ENCODE assay signal across 7 cellular contexts in genomic region chr7:29609162-29610030, GRCh38. TPM values are rescaled to one million over a fixed set of nuclear protein-coding genes. Genes with fewer than 3 reads are reported as not detected.
A peak's percentile ranks its signal among the peaks of the same experiment; 100 is the strongest.
DNase-seq lines count a peak whose midpoint lies in the region; ATAC-seq, FAIRE-seq and TF ChIP-seq lines count a peak whose summit lies in the region.

No MANE protein-coding gene starts in this region.

- H3K27me3 ChIP-seq in H7 (ENCODE audit: control insufficient read depth, insufficient read depth, low read length) (no peaks in the 10 kb centered on the region), endothelial cell of umbilical vein (ENCODE audit: control insufficient read depth in 2 of 2, insufficient read depth in 2 of 2, low read length in 2 of 2) (no peaks in the 10 kb centered on the region), pancreas (no peaks in the 10 kb centered on the region)

- TF ChIP-seq POLR2A in endothelial cell of umbilical vein (IDR thresholded peaks at IDR 0.05; ENCODE audit: low read depth, low read length): no peak

- H4K20me1 ChIP-seq in endothelial cell of umbilical vein (replicated peaks; ENCODE audit: control insufficient read depth, extremely low read depth, insufficient read depth, low read length): no peaks in the 10 kb centered on the region

- no peak overlapping the region for H2AFZ ChIP-seq in endothelial cell of umbilical vein (ENCODE audit: low read depth, low read length)

- TF ChIP-seq CTCF in endothelial cell of umbilical vein (IDR thresholded peaks at IDR 0.05; ENCODE audit: extremely low read depth in 1 of 2, insufficient read depth in 1 of 2, low read depth in 1 of 2, low read length in 2 of 2): peak; percentile 61 to 66
- peak in 3 of 4 donors; percentile 51 to 53 (median 51) for TF ChIP-seq CTCF in pancreas (IDR thresholded peaks at IDR 0.05)

- H3K9me3 ChIP-seq in endothelial cell of umbilical vein (replicated peaks; ENCODE audit: control insufficient read depth, insufficient read depth, low read length) (no peaks in the 10 kb centered on the region), pancreas (no peaks in the 10 kb centered on the region)

- CTCF ChIA-PET in endothelial cell of umbilical vein (lab: Charles Lee): interaction anchor here (0.7 to 2.3 kb wide), 11 partner anchors 11 to 687 kb away, joined by 3 to 10 read pairs (median 3); no protein-coding TSS in a partner anchor

- H3K9me3 Mint-ChIP-seq in immature natural killer cell: peaks cover 0 to under 1% (median 0%) of the 10 kb centered on the region in 6 donors

- BruUV-seq in endothelial cell of umbilical vein (replicated peaks; lab: Mats Ljungman, UMichigan): no TSS peak

- H3K4me3 ChIP-seq in H7 (ENCODE audit: insufficient read depth, low read depth, low read length) (no peak overlapping the region), endothelial cell of umbilical vein (replicated peaks in 1 of 3; ENCODE audit: insufficient read depth in 1 of 3, low read depth in 1 of 3, low read length in 3 of 3) (no peak overlapping the region), pancreas (peak overlapping the region in 1 of 4 donors; percentile 8)

- dilution Hi-C loops in endothelial cell of umbilical vein (cut with MboI; ENCODE audit: extremely low pct_ligation_motif_present, low sequenced_read_pairs): no loop called here

- no peaks in the 10 kb centered on the region for H3K4me1 Mint-ChIP-seq in immature natural killer cell

- no peaks in the 10 kb centered on the region for H3K36me3 Mint-ChIP-seq in immature natural killer cell

- H3K9me1 ChIP-seq in endothelial cell of umbilical vein (replicated peaks; ENCODE audit: control insufficient read depth, extremely low read depth, insufficient read depth, low read length): no peaks in the 10 kb centered on the region

- FAIRE-seq in endothelial cell of umbilical vein (lab: Jason Lieb, UNC): peak; percentile 37
- FAIRE-seq in pancreas (lab: Jason Lieb, UNC): no peak

- no peak overlapping the region for H3K9ac ChIP-seq in endothelial cell of umbilical vein (replicated peaks; ENCODE audit: extremely low read depth, insufficient read depth, low read length)

- H3K4me1 ChIP-seq in endothelial cell of umbilical vein (ENCODE audit: control insufficient read depth, extremely low read depth, insufficient read depth, low read length) (no peaks in the 10 kb centered on the region), pancreas (peaks cover 0 to 4% (median 0%) of the 10 kb centered on the region in 3 donors)

- no peaks in the 10 kb centered on the region for H3K36me3 ChIP-seq in H7 (replicated peaks; ENCODE audit: control insufficient read depth, insufficient read depth, low read length)
- H3K36me3 ChIP-seq in endothelial cell of umbilical vein (ENCODE audit: control insufficient read depth in 2 of 2, extremely low read depth in 1 of 2, insufficient read depth in 2 of 2, low read length in 2 of 2): no peaks in the 10 kb centered on the region
- no peaks in the 10 kb centered on the region for H3K36me3 ChIP-seq in pancreas

- intact Hi-C loops in endothelial cell of umbilical vein (cut with micrococcal nuclease) (no loop called here), pancreas (cut with DNase I) (no loop called here)

- no peak overlapping the region for H3K27ac Mint-ChIP-seq in immature natural killer cell

- H3K4me2 ChIP-seq in endothelial cell of umbilical vein (ENCODE audit: insufficient read depth, low read length): no peak overlapping the region

- DNase-seq in H7 (peak; percentile 40), NCI-H69 (lab: John Stamatoyannopoulos, UW) (peak; percentile 88), endothelial cell of umbilical vein (ENCODE audit: low read depth, low spot score) (peak; percentile 17), pancreas (peak in 3 of 6 donors; percentile 22 to 59 (median 33)), immature natural killer cell (no peak), foreskin melanocyte (no peak)

- no peak overlapping the region for H3K4me3 Mint-ChIP-seq in immature natural killer cell

- POLR2A ChIA-PET in endothelial cell of umbilical vein (lab: Charles Lee): no interaction called here

- H3K79me2 ChIP-seq in endothelial cell of umbilical vein (ENCODE audit: control insufficient read depth, insufficient read depth, low read length): no peaks in the 10 kb centered on the region

- no peak overlapping the region for H3K27ac ChIP-seq in endothelial cell of umbilical vein (ENCODE audit: insufficient read depth, low read depth, low read length)
- H3K27ac ChIP-seq in pancreas: no peak overlapping the region

- peaks cover 0 to 3% (median 0%) of the 10 kb centered on the region in 3 donors for H3K27me3 Mint-ChIP-seq in immature natural killer cell (ENCODE audit: low read depth in 3 of 3)

- ATAC-seq in pancreas (peak; percentile 80 to 85 (median 80)), HG02571 (IDR thresholded peaks at IDR 0.05; ENCODE audit: unreplicated experiment) (no peak)

- 25 to 26% methylated on average over 15 of the region's 15 CpGs for WGBS in pancreas, 2 donors

TF ChIP-seq in endothelial cell of umbilical vein, 7 proteins besides CTCF, POLR2A, EP300 and RAD21:
- TF ChIP-seq JUN (IDR thresholded peaks at IDR 0.05; ENCODE audit: borderline replicate concordance, insufficient read depth, insufficient read length, low read depth) (no peak), POLR2AphosphoS5 (IDR thresholded peaks at IDR 0.05; ENCODE audit: insufficient read depth, low read depth, low read length) (no peak), FOS (IDR thresholded peaks at IDR 0.05; ENCODE audit: borderline replicate concordance, insufficient read depth, low read length) (no peak), GATA2 (IDR thresholded peaks at IDR 0.05; ENCODE audit: insufficient read depth, insufficient read length, low read depth, low read length) (no peak), MYC (IDR thresholded peaks at IDR 0.05; ENCODE audit: low read depth, low read length) (no peak), EZH2 (IDR thresholded peaks at IDR 0.05; ENCODE audit: borderline replicate concordance, low read depth, low read length, severe bottlenecking) (no peak)

RNA-seq across cellular contexts. Expression of gene PRR15, which starts 45.8 kb away (rescaled TPM):
- total RNA-seq in H7 (2014; rRNA removed; shearing (Covaris generic)): 11.7 and 12.3 TPM in 2 replicates
- total RNA-seq in endothelial cell of umbilical vein: 1.8 and 4.1 TPM in 2 replicates
- 5.0 and 6.3 TPM in 2 replicates for polyA plus RNA-seq in endothelial cell of umbilical vein
- 2.9 and 4.8 TPM in 2 replicates for polyA plus RNA-seq in endothelial cell of umbilical vein (2011; cell fraction: cytosol; rRNA removed)
- 2.1 and 2.5 TPM in 2 replicates for polyA plus RNA-seq in endothelial cell of umbilical vein (2011; cell fraction: nucleus; rRNA removed)
- polyA plus RNA-seq in endothelial cell of umbilical vein (2012): 0.25 and 0.71 TPM in 2 replicates
- 0.59 and 2.0 TPM in 2 replicates for polyA minus RNA-seq in endothelial cell of umbilical vein
- polyA minus RNA-seq in endothelial cell of umbilical vein (2011; cell fraction: cytosol; rRNA and poly(A)+ RNA removed): 0.92 TPM
- 0.43 and 1.1 TPM in 2 replicates for polyA minus RNA-seq in endothelial cell of umbilical vein (2011; cell fraction: nucleus; rRNA and poly(A)+ RNA removed)
- total RNA-seq in pancreas: 1 to 10 TPM; 1.1 to 4.6 (median 1.8) TPM
- 1 to 10 TPM; 1.5 to 1.8 TPM for polyA plus RNA-seq in pancreas
- not detected for polyA plus RNA-seq in immature natural killer cell

Comparison
In these comparisons a context has a peak if more than half of its experiments do, and no peak if none do; other contexts are left out.
1. DNase-seq: peak in H7 (single experiment), NCI-H69 (single experiment) and endothelial cell of umbilical vein (single experiment); none in immature natural killer cell (0 of 3) and foreskin melanocyte (single experiment).